Comparison of ENCODE assay signal across 33 cellular contexts in the genomic region with DNA sequence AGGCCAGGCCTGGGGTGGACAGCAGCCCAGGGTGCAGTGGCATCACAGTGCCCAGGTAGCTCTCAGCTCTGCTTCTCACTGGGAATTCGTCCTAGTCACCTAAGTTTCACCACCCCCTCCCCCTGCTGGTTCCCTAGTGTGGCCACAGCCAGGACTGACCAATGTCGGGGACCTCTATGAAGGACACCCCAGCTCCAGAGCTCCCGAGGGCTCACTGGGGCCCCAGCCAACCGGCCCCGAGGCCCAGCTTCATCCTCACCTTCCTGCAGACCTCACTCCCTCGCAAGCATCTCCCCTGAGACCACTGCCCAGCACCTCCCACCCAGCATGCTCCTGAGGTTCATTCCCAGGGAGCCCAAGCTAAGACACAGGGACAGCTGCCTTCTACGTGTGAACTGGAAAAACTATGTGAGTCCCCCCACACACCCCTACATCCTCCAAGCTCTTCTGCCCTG. TPM values are rescaled to one million over a fixed set of nuclear protein-coding genes. Genes with fewer than 3 reads are reported as not detected.
"Had no signal": no experiment of that assay in that cellular context is flagged by ENCODE, and none has a peak within 500 bp of the region (broad histone marks: within the 10 kb centered on the region; RNA-seq: fewer than 3 reads in every experiment).

No MANE protein-coding gene starts in this region.

- H3K9me3 Mint-ChIP-seq: activated CD4-positive, alpha-beta T cell treated with anti-CD3 and anti-CD28 coated beads, Interleukin-2, amount 10 ng/mL, durations not matched to agents 7 days and 5 days; activated naive CD4-positive, alpha-beta T cell treated with anti-CD3 and anti-CD28 coated beads, Interleukin-2, amount 10 ng/mL, durations not matched to agents 7 days and 5 days; activated naive CD8-positive, alpha-beta T cell treated with anti-CD3 and anti-CD28 coated beads, Interleukin-2, amount 50 U/mL, for 24 hours had no signal

- H3K27ac Mint-ChIP-seq: activated CD4-positive, alpha-beta T cell treated with anti-CD3 and anti-CD28 coated beads for 36 hours; activated CD4-positive, alpha-beta T cell treated with anti-CD3 and anti-CD28 coated beads, Interleukin-2, amount 10 ng/mL, durations not matched to agents 7 days and 5 days; activated CD8-positive, alpha-beta T cell treated with anti-CD3 and anti-CD28 coated beads, Interleukin-2, amount 10 ng/mL, durations not matched to agents 7 days and 5 days; activated naive CD4-positive, alpha-beta T cell treated with anti-CD3 and anti-CD28 coated beads, Interleukin-2, amount 10 ng/mL, durations not matched to agents 7 days and 5 days; activated naive CD8-positive, alpha-beta T cell; activated naive CD8-positive, alpha-beta T cell treated with anti-CD3 and anti-CD28 coated beads, Interleukin-2, amount 50 U/mL, for 24 hours had no signal

- ATAC-seq: activated CD4-positive, alpha-beta T cell treated with anti-CD3 and anti-CD28 coated beads for 36 hours; activated CD8-positive, alpha-beta T cell treated with anti-CD3 and anti-CD28 coated beads, Interleukin-2, amount 10 ng/mL, durations not matched to agents 7 days and 5 days; activated naive CD8-positive, alpha-beta T cell treated with anti-CD3 and anti-CD28 coated beads, Interleukin-2, amount 50 U/mL, for 24 hours had no signal

- H3K4me2 ChIP-seq: PC-9 had no signal

- H3K27me3 ChIP-seq: brain microvascular endothelial cell, cardiac muscle cell had no signal

- H3K36me3 ChIP-seq: brain microvascular endothelial cell, cardiac muscle cell, MG63 had no signal

- H3K4me1 Mint-ChIP-seq: activated naive CD4-positive, alpha-beta T cell treated with anti-CD3 and anti-CD28 coated beads, Interleukin-2, amount 10 ng/mL, durations not matched to agents 7 days and 5 days had no signal

- H3K9me3 ChIP-seq: MG63 had no signal

- DNase-seq: activated CD4-positive, alpha-beta T cell treated with anti-CD3 and anti-CD28 coated beads for 36 hours; activated CD4-positive, alpha-beta T cell treated with anti-CD3 and anti-CD28 coated beads, Interleukin-2, amount 10 ng/mL, durations not matched to agents 7 days and 5 days; activated CD4-positive, alpha-beta T cell treated with anti-CD3 and anti-CD28 coated beads, Interleukin-2, amount 50 U/mL, for 48 hours; activated CD8-positive, alpha-beta T cell treated with anti-CD3 and anti-CD28 coated beads, Interleukin-2, amount 10 ng/mL, durations not matched to agents 7 days and 5 days; activated effector memory CD4-positive, alpha-beta T cell treated with Interleukin-2 at 50 U/mL for 16 hours; activated naive CD4-positive, alpha-beta T cell treated with anti-CD3 and anti-CD28 coated beads, Interleukin-2, amount 10 ng/mL, durations not matched to agents 7 days and 5 days; activated naive CD8-positive, alpha-beta T cell treated with anti-CD3 and anti-CD28 coated beads, Interleukin-2, amount 50 U/mL, for 24 hours; activated T-cell treated with anti-CD3 and anti-CD28 coated beads for 4 hours; activated T-cell treated with anti-CD3 and anti-CD28 coated beads, Interleukin-2, amount 50 U/mL, for 48 hours; brain microvascular endothelial cell; Kasumi-1; KG1; NCI-H1048; NCI-H1105 treated with DMSO at 0.1 percent for 48 hours; NCI-H1436; NCI-H1694; NCI-H1930; NCI-H2081 treated with DMSO at 0.1 percent for 48 hours; NCI-H226; NCI-H446 treated with DMSO at 0.1 percent for 48 hours; NK-92 treated with Interleukin-12 subunit alpha and Interleukin-12 subunit beta, amount 100 ng/mL, for 24 hours; PC-9; SW 1271; T-helper 1 cell; T-helper 2 cell; T-helper 9 cell had no signal

- H3K27me3 Mint-ChIP-seq: activated naive CD8-positive, alpha-beta T cell had no signal

- H3K36me3 Mint-ChIP-seq: activated naive CD4-positive, alpha-beta T cell treated with anti-CD3 and anti-CD28 coated beads, Interleukin-2, amount 10 ng/mL, durations not matched to agents 7 days and 5 days; activated naive CD8-positive, alpha-beta T cell had no signal

- H3K4me3 ChIP-seq: cardiac muscle cell, MG63, PC-9 had no signal

- H2AFZ ChIP-seq: PC-9 had no signal

- H3K4me3 Mint-ChIP-seq: activated CD4-positive, alpha-beta T cell treated with anti-CD3 and anti-CD28 coated beads for 36 hours; activated CD4-positive, alpha-beta T cell treated with anti-CD3 and anti-CD28 coated beads, Interleukin-2, amount 10 ng/mL, durations not matched to agents 7 days and 5 days; activated CD8-positive, alpha-beta T cell treated with anti-CD3 and anti-CD28 coated beads, Interleukin-2, amount 10 ng/mL, durations not matched to agents 7 days and 5 days; activated naive CD4-positive, alpha-beta T cell treated with anti-CD3 and anti-CD28 coated beads, Interleukin-2, amount 10 ng/mL, durations not matched to agents 7 days and 5 days; activated naive CD8-positive, alpha-beta T cell; activated naive CD8-positive, alpha-beta T cell treated with anti-CD3 and anti-CD28 coated beads, Interleukin-2, amount 50 U/mL, for 24 hours had no signal

- H3K27ac ChIP-seq: brain microvascular endothelial cell, cardiac muscle cell, PC-9, RWPE1 had no signal

RNA-seq across cellular contexts. Expression of a gene that starts 4.9 kb away (rescaled TPM):
- total RNA-seq: activated CD4-positive, alpha-beta T cell treated with anti-CD3 and anti-CD28 coated beads for 36 hours; activated CD4-positive, alpha-beta T cell treated with anti-CD3 and anti-CD28 coated beads, Interleukin-2, amount 10 ng/mL, durations not matched to agents 7 days and 5 days; activated CD8-positive, alpha-beta T cell treated with anti-CD3 and anti-CD28 coated beads, Interleukin-2, amount 10 ng/mL, durations not matched to agents 7 days and 5 days; aorta; OCI-LY7; PC-9; Right ventricle myocardium superior had no signal
